Comparison of ENCODE assay signal across 8 cellular contexts in the genomic region with DNA sequence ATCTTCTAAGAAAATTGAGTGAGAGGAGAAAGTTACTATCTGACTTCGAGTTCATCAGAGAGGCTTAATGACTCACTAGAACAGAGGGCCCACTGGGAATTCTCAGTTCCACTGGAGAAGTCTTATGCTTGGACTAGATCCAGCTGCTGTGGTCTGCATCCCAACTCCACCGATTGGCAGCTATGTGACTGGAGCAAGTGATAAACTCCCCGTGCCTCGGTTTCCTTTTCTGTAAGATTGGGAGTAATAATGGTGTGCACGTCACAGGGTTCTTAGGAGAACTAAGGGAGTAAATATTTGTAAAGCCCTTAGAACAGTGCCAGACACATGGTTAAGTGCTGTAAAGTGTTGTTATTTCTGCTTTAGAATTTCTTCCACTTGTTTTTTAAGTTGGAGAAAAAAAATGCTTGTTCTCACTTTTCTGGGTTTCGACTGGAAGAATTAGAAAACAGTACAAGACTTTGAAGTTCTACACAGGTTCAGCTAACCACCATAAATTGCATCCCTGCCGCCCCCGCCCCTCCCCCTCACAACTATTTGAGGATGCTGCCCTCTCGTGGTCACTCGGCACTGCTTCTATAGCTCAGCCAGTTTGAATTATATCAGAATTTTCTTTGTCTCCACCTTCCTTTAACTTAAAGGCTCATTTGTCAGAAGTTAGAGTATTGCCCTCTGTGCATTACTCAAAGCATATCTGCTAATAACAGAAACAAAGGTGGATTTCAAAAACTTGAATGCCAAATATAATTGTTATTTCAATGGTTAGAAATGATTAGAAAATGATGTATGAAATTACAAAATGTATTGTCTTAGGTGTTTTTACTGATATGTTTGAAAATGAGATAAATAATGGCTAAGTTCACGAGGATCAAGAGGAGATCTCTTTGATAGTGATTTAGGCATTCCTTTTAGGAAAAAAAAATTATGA.
DNase-seq lines count a peak whose midpoint lies in the region; ATAC-seq and TF ChIP-seq lines count a peak whose summit lies in the region.

No MANE protein-coding gene starts in this region.

- H3K27ac ChIP-seq in PC-9, result no peak overlapping the region

- peaks cover 11% of the 10 kb centered on the region for H3K4me1 ChIP-seq in PC-9 (replicated peaks; ENCODE audit: insufficient read depth)

- H3K79me2 ChIP-seq in PC-9 (ENCODE audit: low read depth), result no peaks in the 10 kb centered on the region

- no peaks in the 10 kb centered on the region for H3K36me3 Mint-ChIP-seq in activated T-cell treated with anti-CD3 and anti-CD28 coated beads, Interleukin-2, amount 50 U/mL, for 24 hours (ENCODE audit: low read depth)
- no peaks in the 10 kb centered on the region for H3K36me3 Mint-ChIP-seq in nephron progenitor cell (ENCODE audit: low read depth)

- H3K9me3 Mint-ChIP-seq in activated T-cell treated with anti-CD3 and anti-CD28 coated beads, Interleukin-2, amount 50 U/mL, for 24 hours, result no peaks in the 10 kb centered on the region
- no peaks in the 10 kb centered on the region for H3K9me3 Mint-ChIP-seq in nephron progenitor cell

- TF ChIP-seq RAD21 in Ishikawa (IDR thresholded peaks at IDR 0.05; ENCODE audit: low read depth), result peak; percentile 91

- TF ChIP-seq CTCF in PC-9 (conservative IDR thresholded peaks at IDR 0.05) (peak; percentile 99), nephron progenitor cell (IDR thresholded peaks at IDR 0.05) (peak; percentile 66)

- H3K27me3 Mint-ChIP-seq in activated T-cell treated with anti-CD3 and anti-CD28 coated beads, Interleukin-2, amount 50 U/mL, for 24 hours, result no peaks in the 10 kb centered on the region
- no peaks in the 10 kb centered on the region for H3K27me3 Mint-ChIP-seq in nephron progenitor cell (ENCODE audit: low read depth, poor library complexity)

- no TSS peak for BruUV-seq in PC-9 (replicated peaks; lab: Mats Ljungman, UMichigan)

- no peaks in the 10 kb centered on the region for H4K20me1 ChIP-seq in PC-9 (ENCODE audit: insufficient read depth)

- ATAC-seq in GM21367 (IDR thresholded peaks at IDR 0.05; ENCODE audit: unreplicated experiment), result no peak

- no peak for TF ChIP-seq EP300 in Ishikawa (IDR thresholded peaks at IDR 0.05; ENCODE audit: borderline replicate concordance)

- peak; percentile 77 for DNase-seq in ELR (ENCODE audit: low read depth)
- DNase-seq in PC-9, result peak; percentile 23 to 57
- DNase-seq in activated T-cell treated with anti-CD3 and anti-CD28 coated beads, Interleukin-2, amount 50 U/mL, for 24 hours, result peak; percentile 75
- DNase-seq in fibroblast of gingiva (ENCODE audit: low read depth), result peak; percentile 77
- peak; percentile 76 for DNase-seq in nephron progenitor cell
- DNase-seq in stimulated activated naive CD4-positive, alpha-beta T cell (lab: John Stamatoyannopoulos, UW), result peak in 5 of 6 experiments; percentile 42 to 63 (median 56)

- H3K4me3 Mint-ChIP-seq in activated T-cell treated with anti-CD3 and anti-CD28 coated beads, Interleukin-2, amount 50 U/mL, for 24 hours, result no peak overlapping the region
- no peak overlapping the region for H3K4me3 Mint-ChIP-seq in nephron progenitor cell

- H3K4me3 ChIP-seq in PC-9, result no peak overlapping the region

- no peaks in the 10 kb centered on the region for H3K9me2 ChIP-seq in PC-9 (ENCODE audit: insufficient read depth)

- H2AFZ ChIP-seq in PC-9, result no peak overlapping the region

- peak overlapping the region; percentile 2; the same call in 1 of the 2 replicates for H3K4me2 ChIP-seq in PC-9

- H3K9me3 ChIP-seq in PC-9 (ENCODE audit: insufficient read depth, low read depth), result no peaks in the 10 kb centered on the region

- no peaks in the 10 kb centered on the region for H3K27me3 ChIP-seq in PC-9 (ENCODE audit: insufficient read depth, low read depth)

- no peak overlapping the region for H3K27ac Mint-ChIP-seq in activated T-cell treated with anti-CD3 and anti-CD28 coated beads, Interleukin-2, amount 50 U/mL, for 24 hours
- no peak overlapping the region for H3K27ac Mint-ChIP-seq in nephron progenitor cell

- peaks cover 2% of the 10 kb centered on the region for H3K4me1 Mint-ChIP-seq in activated T-cell treated with anti-CD3 and anti-CD28 coated beads, Interleukin-2, amount 50 U/mL, for 24 hours (ENCODE audit: low read depth)
- peaks cover 18% of the 10 kb centered on the region for H3K4me1 Mint-ChIP-seq in nephron progenitor cell

- no peaks in the 10 kb centered on the region for H3K36me3 ChIP-seq in PC-9 (ENCODE audit: low read depth)

- no peaks in the 10 kb centered on the region for H3F3A ChIP-seq in PC-9 (ENCODE audit: insufficient read depth, low read depth)

- CTCF ChIA-PET in PC-9 (lab: Charles Lee), result interaction anchor here (0.6 to 2.5 kb wide), 12 partner anchors 8 to 377 kb away, joined by 3 to 21 read pairs (median 5); no protein-coding TSS in a partner anchor

- intact Hi-C loops in PC-9 (cut with micrococcal nuclease; ENCODE audit: unreplicated experiment), result loop anchor here (1.0 to 10.0 kb wide), 6 partner anchors 43 to 469 kb away; no protein-coding TSS in a partner anchor

- POLR2A ChIA-PET in PC-9 (lab: Charles Lee; ENCODE audit: unreplicated experiment), result no interaction called here

TF ChIP-seq in Ishikawa, 13 proteins besides CTCF, POLR2A, EP300 and RAD21:
- no peak for TF ChIP-seq YY1 (IDR thresholded peaks at IDR 0.05; ENCODE audit: low read depth)
- TF ChIP-seq, protein P1, sequence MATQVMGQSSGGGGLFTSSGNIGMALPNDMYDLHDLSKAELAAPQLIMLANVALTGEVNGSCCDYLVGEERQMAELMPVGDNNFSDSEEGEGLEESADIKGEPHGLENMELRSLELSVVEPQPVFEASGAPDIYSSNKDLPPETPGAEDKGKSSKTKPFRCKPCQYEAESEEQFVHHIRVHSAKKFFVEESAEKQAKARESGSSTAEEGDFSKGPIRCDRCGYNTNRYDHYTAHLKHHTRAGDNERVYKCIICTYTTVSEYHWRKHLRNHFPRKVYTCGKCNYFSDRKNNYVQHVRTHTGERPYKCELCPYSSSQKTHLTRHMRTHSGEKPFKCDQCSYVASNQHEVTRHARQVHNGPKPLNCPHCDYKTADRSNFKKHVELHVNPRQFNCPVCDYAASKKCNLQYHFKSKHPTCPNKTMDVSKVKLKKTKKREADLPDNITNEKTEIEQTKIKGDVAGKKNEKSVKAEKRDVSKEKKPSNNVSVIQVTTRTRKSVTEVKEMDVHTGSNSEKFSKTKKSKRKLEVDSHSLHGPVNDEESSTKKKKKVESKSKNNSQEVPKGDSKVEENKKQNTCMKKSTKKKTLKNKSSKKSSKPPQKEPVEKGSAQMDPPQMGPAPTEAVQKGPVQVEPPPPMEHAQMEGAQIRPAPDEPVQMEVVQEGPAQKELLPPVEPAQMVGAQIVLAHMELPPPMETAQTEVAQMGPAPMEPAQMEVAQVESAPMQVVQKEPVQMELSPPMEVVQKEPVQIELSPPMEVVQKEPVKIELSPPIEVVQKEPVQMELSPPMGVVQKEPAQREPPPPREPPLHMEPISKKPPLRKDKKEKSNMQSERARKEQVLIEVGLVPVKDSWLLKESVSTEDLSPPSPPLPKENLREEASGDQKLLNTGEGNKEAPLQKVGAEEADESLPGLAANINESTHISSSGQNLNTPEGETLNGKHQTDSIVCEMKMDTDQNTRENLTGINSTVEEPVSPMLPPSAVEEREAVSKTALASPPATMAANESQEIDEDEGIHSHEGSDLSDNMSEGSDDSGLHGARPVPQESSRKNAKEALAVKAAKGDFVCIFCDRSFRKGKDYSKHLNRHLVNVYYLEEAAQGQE (IDR thresholded peaks at IDR 0.05; ENCODE audit: low read depth), result no peak
- TF ChIP-seq, protein P2, sequence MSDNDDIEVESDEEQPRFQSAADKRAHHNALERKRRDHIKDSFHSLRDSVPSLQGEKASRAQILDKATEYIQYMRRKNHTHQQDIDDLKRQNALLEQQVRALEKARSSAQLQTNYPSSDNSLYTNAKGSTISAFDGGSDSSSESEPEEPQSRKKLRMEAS (IDR thresholded peaks at IDR 0.05), result no peak
- peak; percentile 35; the same call in 1 of the 2 replicates for TF ChIP-seq EGR1 (IDR thresholded peaks at IDR 0.05)
- TF ChIP-seq TEAD4 (IDR thresholded peaks at IDR 0.05), result peak; percentile 51
- no peak for TF ChIP-seq FOXM1 (IDR thresholded peaks at IDR 0.05; ENCODE audit: borderline replicate concordance, low read depth)
- no peak for TF ChIP-seq CEBPB (IDR thresholded peaks at IDR 0.05)
- TF ChIP-seq NFIC (IDR thresholded peaks at IDR 0.05), result no peak
TF ChIP-seq in Ishikawa: peak in this region for 2.
